In genomic region chr17:34451313-34451712, GRCh38 we compare ENCODE assay signal across 18 cellular contexts.
DNase-seq lines count a peak whose midpoint lies in the region; ATAC-seq and TF ChIP-seq lines count a peak whose summit lies in the region.
"Had no signal": no experiment of that assay in that cellular context is flagged by ENCODE, and none has a peak within 500 bp of the region (broad histone marks: within the 10 kb centered on the region; RNA-seq: fewer than 3 reads in every experiment).

No MANE protein-coding gene starts in this region.

- intact Hi-C loops in right lobe of liver (cut with DNase I) = no loop called here

- TF ChIP-seq CTCF in liver (IDR thresholded peaks at IDR 0.05; ENCODE audit: low read depth, low read length, missing input control) (no peak), right lobe of liver (IDR thresholded peaks at IDR 0.05) (no peak), choroid plexus epithelial cell (conservative IDR thresholded peaks at IDR 0.05; ENCODE audit: low read depth, low read length) (no peak)

- TF ChIP-seq EP300 in Ishikawa (IDR thresholded peaks at IDR 0.05; ENCODE audit: borderline replicate concordance) = no peak

- no peak overlapping the region for H3K9ac ChIP-seq in liver (ENCODE audit: low read depth in 1 of 2, low read length in 2 of 2)

- no peak for TF ChIP-seq POLR2A in right lobe of liver (IDR thresholded peaks at IDR 0.05)

- H3K9me3 ChIP-seq in liver (ENCODE audit: control insufficient read depth in 4 of 4, low read length in 3 of 4) (no peaks in the 10 kb centered on the region), right lobe of liver (no peaks in the 10 kb centered on the region)
- H3K9me3 ChIP-seq: MG63 had no signal

- H3K27me3 ChIP-seq in liver (ENCODE audit: control insufficient read depth in 4 of 4, insufficient read depth in 4 of 4, low read length in 3 of 4) = peaks cover 0 to 10% (median 0%) of the 10 kb centered on the region in 4 donors
- no peaks in the 10 kb centered on the region for H3K27me3 ChIP-seq in right lobe of liver

- no peak overlapping the region for H3K4me3 ChIP-seq in liver (ENCODE audit: low read depth in 1 of 3, low read length in 3 of 3)
- no peak overlapping the region for H3K4me3 ChIP-seq in right lobe of liver
- no peak overlapping the region for H3K4me3 ChIP-seq in choroid plexus epithelial cell (ENCODE audit: low read depth, low read length)
- H3K4me3 ChIP-seq: GM12878, MG63 had no signal

- WGBS in liver = 77% methylated on average over 2 of the region's 2 CpGs
- 72% methylated on average over 2 of the region's 2 CpGs for WGBS in right lobe of liver (ENCODE audit: insufficient coverage, low coverage, low lambda C conversion rate, missing lambda C conversion rate)

- H3K36me3 ChIP-seq in liver (ENCODE audit: control insufficient read depth in 4 of 4, insufficient read depth in 3 of 4, low read depth in 1 of 4, low read length in 3 of 4) (no peaks in the 10 kb centered on the region), right lobe of liver (no peaks in the 10 kb centered on the region)
- H3K36me3 ChIP-seq: MG63 had no signal

- ATAC-seq in right lobe of liver = no peak
- ATAC-seq in GM19397 (IDR thresholded peaks at IDR 0.05; ENCODE audit: unreplicated experiment) = no peak
- ATAC-seq: GM12878, Panc1 had no signal

- no peak overlapping the region for H3K27ac ChIP-seq in liver (ENCODE audit: low read depth in 1 of 2, low read length in 2 of 2)
- H3K27ac ChIP-seq in right lobe of liver = no peak overlapping the region

- no peak for TF ChIP-seq RAD21 in liver (IDR thresholded peaks at IDR 0.05)
- TF ChIP-seq RAD21 in Ishikawa (IDR thresholded peaks at IDR 0.05; ENCODE audit: low read depth) = no peak

- H3K4me1 ChIP-seq in liver (ENCODE audit: control insufficient read depth in 4 of 4, insufficient read depth in 4 of 4, low read length in 3 of 4) = no peaks in the 10 kb centered on the region
- H3K4me1 ChIP-seq in right lobe of liver = no peaks in the 10 kb centered on the region

- DNase-seq in right lobe of liver (no peak), choroid plexus epithelial cell (ENCODE audit: low read depth) (peak; percentile 3), DMS153 treated with DMSO at 0.1 percent for 48 hours (lab: John Stamatoyannopoulos, UW; ENCODE audit: unreplicated experiment) (no peak), NCI-H774 (lab: John Stamatoyannopoulos, UW) (no peak)
- DNase-seq: CD4-positive, CD25-positive, alpha-beta regulatory T cell; DMS79; GOT3; Kasumi-1; MG63; NCI-H1092 treated with DMSO at 0.1 percent for 48 hours; NCI-H1436 treated with DMSO at 0.1 percent for 48 hours; NCI-H1930; NCI-H69 had no signal

TF ChIP-seq in liver, 16 proteins besides CTCF, POLR2A, EP300 and RAD21:
- no peak for TF ChIP-seq RXRA (IDR thresholded peaks at IDR 0.05)
- TF ChIP-seq HNF4A (conservative IDR thresholded peaks at IDR 0.05) = no peak
- no peak for TF ChIP-seq FOXA2 (IDR thresholded peaks at IDR 0.05)
- no peak for TF ChIP-seq JUND (IDR thresholded peaks at IDR 0.05)
- TF ChIP-seq YY1 (IDR thresholded peaks at IDR 0.05) = no peak
- TF ChIP-seq REST (IDR thresholded peaks at IDR 0.05) = peak; percentile 32
- no peak for TF ChIP-seq ZBTB33 (IDR thresholded peaks at IDR 0.05)
- no peak for TF ChIP-seq MAX (IDR thresholded peaks at IDR 0.05)

TF ChIP-seq in Ishikawa, 13 proteins besides CTCF, POLR2A, EP300 and RAD21:
- TF ChIP-seq CEBPB (IDR thresholded peaks at IDR 0.05) = no peak
- TF ChIP-seq REST (IDR thresholded peaks at IDR 0.05; ENCODE audit: low read depth) = peak; percentile 73
